1 cellular context compared by ENCODE assay signal in the genomic region with DNA sequence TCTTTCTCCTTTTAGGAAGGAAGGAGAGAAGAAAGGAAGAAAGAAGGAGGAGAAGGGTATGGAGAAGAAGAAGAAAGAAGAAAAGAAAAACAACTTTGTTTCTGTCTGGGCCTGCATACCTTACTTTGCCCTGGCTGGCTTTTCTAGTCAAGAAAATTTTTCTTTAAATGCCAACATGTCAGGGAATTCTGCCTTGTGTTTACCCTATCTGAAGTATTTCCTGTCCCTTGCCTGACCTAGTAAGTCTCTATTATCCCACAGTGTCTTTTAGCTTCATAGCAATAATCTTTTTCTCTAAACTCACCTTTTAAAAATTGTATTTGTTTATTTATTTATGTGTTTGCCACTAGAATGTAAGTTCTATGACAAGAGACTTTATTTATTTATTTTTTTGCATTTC.
TF ChIP-seq lines count a peak whose summit lies in the region.

No MANE protein-coding gene starts in this region.

TF ChIP-seq in SK-N-SH, 30 proteins besides CTCF, POLR2A, EP300 and RAD21 (continued from another document):
- TF ChIP-seq MXI1 (IDR thresholded peaks at IDR 0.05; ENCODE audit: low read depth, low read length) (no peak), RCOR1 (IDR thresholded peaks at IDR 0.05; ENCODE audit: low read length) (no peak)
- TF ChIP-seq, protein P1, sequence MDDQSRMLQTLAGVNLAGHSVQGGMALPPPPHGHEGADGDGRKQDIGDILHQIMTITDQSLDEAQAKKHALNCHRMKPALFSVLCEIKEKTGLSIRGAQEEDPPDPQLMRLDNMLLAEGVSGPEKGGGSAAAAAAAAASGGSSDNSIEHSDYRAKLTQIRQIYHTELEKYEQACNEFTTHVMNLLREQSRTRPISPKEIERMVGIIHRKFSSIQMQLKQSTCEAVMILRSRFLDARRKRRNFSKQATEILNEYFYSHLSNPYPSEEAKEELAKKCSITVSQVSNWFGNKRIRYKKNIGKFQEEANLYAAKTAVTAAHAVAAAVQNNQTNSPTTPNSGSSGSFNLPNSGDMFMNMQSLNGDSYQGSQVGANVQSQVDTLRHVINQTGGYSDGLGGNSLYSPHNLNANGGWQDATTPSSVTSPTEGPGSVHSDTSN (IDR thresholded peaks at IDR 0.05): peak; percentile 27
